Comparison of ENCODE assay signal across 3 cellular contexts in the genomic region with DNA sequence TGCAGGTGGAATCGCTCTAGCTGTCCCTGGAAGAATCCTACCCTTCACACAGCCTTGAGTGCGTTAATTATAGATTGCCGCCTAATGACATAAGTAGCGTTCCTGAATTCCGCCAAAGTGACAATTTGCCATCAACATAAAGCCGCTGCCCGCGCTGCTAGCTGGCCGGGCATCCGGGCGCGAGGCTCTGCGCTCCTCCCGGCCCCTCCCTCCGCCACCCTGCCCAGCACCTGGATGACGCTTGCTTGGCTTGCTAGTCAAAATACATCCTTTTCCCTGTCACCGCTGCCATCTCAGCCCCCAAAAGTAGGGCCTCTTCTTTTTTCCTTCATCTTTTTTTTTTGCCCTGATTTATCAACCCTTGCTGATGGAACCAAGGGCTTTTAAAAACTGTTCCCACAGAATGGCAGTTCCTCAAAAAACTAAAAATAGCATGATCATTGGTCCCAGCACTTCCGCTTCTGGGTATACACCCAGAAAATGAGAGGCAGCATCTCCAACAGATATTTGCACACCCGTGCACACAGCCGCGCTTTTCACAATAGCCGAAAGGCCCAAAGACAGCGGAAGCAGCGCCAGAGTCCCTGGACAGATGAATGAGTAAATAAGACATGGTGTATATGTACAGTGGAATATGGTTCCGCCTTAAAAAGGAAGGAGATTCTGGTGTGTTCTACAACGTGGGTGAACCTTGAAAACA.
TF ChIP-seq lines count a peak whose summit lies in the region.

No MANE protein-coding gene starts in this region.

TF ChIP-seq in liver, 16 proteins besides CTCF, POLR2A, EP300 and RAD21:
- TF ChIP-seq YY1 (IDR thresholded peaks at IDR 0.05): no peak
- TF ChIP-seq JUND (IDR thresholded peaks at IDR 0.05): no peak
- no peak for TF ChIP-seq MAX (IDR thresholded peaks at IDR 0.05)

TF ChIP-seq in HepG2, 621 proteins besides CTCF, POLR2A, EP300 and RAD21:
- no peak for TF ChIP-seq HNF1A (IDR thresholded peaks at IDR 0.05; ENCODE audit: low read depth)
- no peak for TF ChIP-seq HNF1A (CRISPR knock-in tag; IDR thresholded peaks at IDR 0.05; ENCODE audit: borderline replicate concordance)
- no peak for TF ChIP-seq NONO (IDR thresholded peaks at IDR 0.05)
- TF ChIP-seq NONO (CRISPR knock-in tag; conservative IDR thresholded peaks at IDR 0.05): no peak
- no peak for TF ChIP-seq ZNF616 (CRISPR knock-in tag; IDR thresholded peaks at IDR 0.05; ENCODE audit: low read depth)
- no peak for TF ChIP-seq ZNF224 (CRISPR knock-in tag; IDR thresholded peaks at IDR 0.05)
- TF ChIP-seq NFRKB (IDR thresholded peaks at IDR 0.05): no peak
- TF ChIP-seq CBX2 (IDR thresholded peaks at IDR 0.05; ENCODE audit: low read depth, low read length): no peak
- TF ChIP-seq CBX2 (CRISPR knock-in tag; IDR thresholded peaks at IDR 0.05; ENCODE audit: low read depth): no peak
- no peak for TF ChIP-seq PRMT3 (CRISPR knock-in tag; IDR thresholded peaks at IDR 0.05; ENCODE audit: borderline replicate concordance, low read depth)
- TF ChIP-seq ZNF33A (CRISPR knock-in tag; IDR thresholded peaks at IDR 0.05; ENCODE audit: borderline replicate concordance): no peak
- TF ChIP-seq CENPT (CRISPR knock-in tag; IDR thresholded peaks at IDR 0.05; ENCODE audit: low read depth): no peak
- no peak for TF ChIP-seq ZNF296 (CRISPR knock-in tag; conservative IDR thresholded peaks at IDR 0.05)
- TF ChIP-seq U2AF1 (optimal IDR thresholded peaks at IDR 0.05; ENCODE audit: low read depth, low read length): no peak
- TF ChIP-seq DR1 (CRISPR knock-in tag; IDR thresholded peaks at IDR 0.05): no peak

TF ChIP-seq in H1, 55 proteins besides CTCF, POLR2A, EP300 and RAD21:
- TF ChIP-seq BCL11A (IDR thresholded peaks at IDR 0.05; ENCODE audit: low read depth in 2 of 2, low read length in 2 of 2): no peak
- no peak for TF ChIP-seq JUN (IDR thresholded peaks at IDR 0.05; ENCODE audit: low read depth, low read length)
- no peak for TF ChIP-seq SP2 (IDR thresholded peaks at IDR 0.05; ENCODE audit: low read length)
- no peak for TF ChIP-seq NRF1 (IDR thresholded peaks at IDR 0.05; ENCODE audit: low read depth, low read length)
- TF ChIP-seq TCF12 (IDR thresholded peaks at IDR 0.05; ENCODE audit: low read depth, low read length): no peak
- TF ChIP-seq SIN3A (conservative IDR thresholded peaks at IDR 0.05 in 1 of 2, IDR thresholded peaks at IDR 0.05 in 1 of 2; ENCODE audit: low read depth in 1 of 2, low read length in 2 of 2): no peak
- TF ChIP-seq ZNF274 (IDR thresholded peaks at IDR 0.05; ENCODE audit: borderline replicate concordance, extremely low read depth, low read length): no peak
- no peak for TF ChIP-seq GABPA (IDR thresholded peaks at IDR 0.05; ENCODE audit: borderline replicate concordance, insufficient read depth, low read length)
- no peak for TF ChIP-seq YY1 (IDR thresholded peaks at IDR 0.05; ENCODE audit: low read depth, low read length)
- TF ChIP-seq CBX8 (IDR thresholded peaks at IDR 0.05; ENCODE audit: borderline replicate concordance, low read depth, low read length): no peak
- no peak for TF ChIP-seq EZH2 (IDR thresholded peaks at IDR 0.05; ENCODE audit: low read depth, low read length, severe bottlenecking)
- TF ChIP-seq TBP (IDR thresholded peaks at IDR 0.05; ENCODE audit: low read depth, low read length): no peak
- TF ChIP-seq CEBPB (IDR thresholded peaks at IDR 0.05; ENCODE audit: low read depth, low read length): no peak
- no peak for TF ChIP-seq POLR2AphosphoS5 (IDR thresholded peaks at IDR 0.05; ENCODE audit: low read depth, low read length)
- no peak for TF ChIP-seq USF2 (IDR thresholded peaks at IDR 0.05; ENCODE audit: low read length)
- TF ChIP-seq CTBP2 (IDR thresholded peaks at IDR 0.05; ENCODE audit: borderline replicate concordance, insufficient read depth, insufficient read length, low read length): no peak
- no peak for TF ChIP-seq KDM5A (IDR thresholded peaks at IDR 0.05; ENCODE audit: low read length)
- no peak for TF ChIP-seq RFX5 (IDR thresholded peaks at IDR 0.05; ENCODE audit: borderline replicate concordance, low read depth, low read length)
- TF ChIP-seq CREB1 (IDR thresholded peaks at IDR 0.05): no peak
- no peak for TF ChIP-seq SRF (IDR thresholded peaks at IDR 0.05; ENCODE audit: low read depth, low read length)
